Comparison of ENCODE assay signal across 10 cellular contexts in genomic region chr2:96772903-96773675, GRCh38. TPM values are rescaled to one million over a fixed set of nuclear protein-coding genes. Genes with fewer than 3 reads are reported as not detected.
DNase-seq lines count a peak whose midpoint lies in the region; ATAC-seq, FAIRE-seq and TF ChIP-seq lines count a peak whose summit lies in the region.
"Had no signal": no experiment of that assay in that cellular context is flagged by ENCODE, and none has a peak within 500 bp of the region (broad histone marks: within the 10 kb centered on the region; RNA-seq: fewer than 3 reads in every experiment).

No MANE protein-coding gene starts in this region.

- H3K79me2 ChIP-seq in DND-41 (ENCODE audit: insufficient read depth, low read length): peaks cover 22% of the 10 kb centered on the region

- peak overlapping the region in 1 of 2 experiments; percentile 45; a peak in 2 of 4 replicates for H3K4me3 ChIP-seq in DND-41 (ENCODE audit: low read depth in 1 of 2, low read length in 2 of 2)
- H3K4me3 ChIP-seq in naive thymus-derived CD4-positive, alpha-beta T cell (ENCODE audit: low read length): peak overlapping the region; percentile 11
- peak overlapping the region in 1 of 4 donors; percentile 45 for H3K4me3 ChIP-seq in upper lobe of left lung
- H3K4me3 ChIP-seq: gastrocnemius medialis had no signal

- H3K27me3 ChIP-seq in DND-41 (ENCODE audit: insufficient read depth, low read length, poor library complexity): no peaks in the 10 kb centered on the region
- H3K27me3 ChIP-seq in naive thymus-derived CD4-positive, alpha-beta T cell (ENCODE audit: control insufficient read depth in 2 of 2, insufficient read depth in 2 of 2, low read length in 2 of 2): no peaks in the 10 kb centered on the region
- no peaks in the 10 kb centered on the region for H3K27me3 ChIP-seq in upper lobe of left lung
- H3K27me3 ChIP-seq: gastrocnemius medialis had no signal

- peaks cover 27% of the 10 kb centered on the region for H3K4me1 ChIP-seq in DND-41 (ENCODE audit: insufficient read depth, low read length)
- peaks cover 11 to 12% of the 10 kb centered on the region in 2 donors for H3K4me1 ChIP-seq in naive thymus-derived CD4-positive, alpha-beta T cell (ENCODE audit: control insufficient read depth in 2 of 2, insufficient read depth in 2 of 2, low read length in 2 of 2)
- peaks cover 7 to 37% (median 16%) of the 10 kb centered on the region in 4 donors for H3K4me1 ChIP-seq in upper lobe of left lung

- H3K9ac ChIP-seq in DND-41 (ENCODE audit: low read depth, low read length): peak overlapping the region; percentile 44

- peak overlapping the region in 8 of 9 donors; percentile 22 to 93 (median 61) for H3K27ac Mint-ChIP-seq in naive thymus-derived CD4-positive, alpha-beta T cell
- H3K27ac Mint-ChIP-seq in glutamatergic neuron (ENCODE audit: unreplicated experiment): no peak overlapping the region

- TF ChIP-seq POLR2A in upper lobe of left lung (IDR thresholded peaks at IDR 0.05): no peak

- peak overlapping the region; percentile 8 to 94 (median 66) for H3K4me3 Mint-ChIP-seq in naive thymus-derived CD4-positive, alpha-beta T cell
- H3K4me3 Mint-ChIP-seq in glutamatergic neuron (ENCODE audit: unreplicated experiment): no peak overlapping the region

- no peaks in the 10 kb centered on the region for H3K9me3 Mint-ChIP-seq in naive thymus-derived CD4-positive, alpha-beta T cell
- peaks cover 3% of the 10 kb centered on the region for H3K9me3 Mint-ChIP-seq in glutamatergic neuron (ENCODE audit: unreplicated experiment)

- 81 to 94% methylated on average over 12 of the region's 12 CpGs for WGBS in upper lobe of left lung, 2 donors

- H3K36me3 Mint-ChIP-seq in naive thymus-derived CD4-positive, alpha-beta T cell: peaks cover 0 to 8% (median 3%) of the 10 kb centered on the region in 5 donors
- H3K36me3 Mint-ChIP-seq in glutamatergic neuron (ENCODE audit: unreplicated experiment): no peaks in the 10 kb centered on the region

- H4K20me1 ChIP-seq in DND-41 (ENCODE audit: insufficient read depth, low read length): no peaks in the 10 kb centered on the region

- no peak for TF ChIP-seq EP300 in upper lobe of left lung (IDR thresholded peaks at IDR 0.05)

- intact Hi-C loops in naive thymus-derived CD4-positive, alpha-beta T cell (cut with micrococcal nuclease): no loop called here

- no peak for TF ChIP-seq CTCF in DND-41 (IDR thresholded peaks at IDR 0.05; ENCODE audit: borderline replicate concordance, extremely low read depth, low read length, poor library complexity, severe bottlenecking)
- no peak for TF ChIP-seq CTCF in GM20000 (IDR thresholded peaks at IDR 0.05; ENCODE audit: extremely low read depth, missing control alignments)
- no peak for TF ChIP-seq CTCF in VCaP (conservative IDR thresholded peaks at IDR 0.05)
- no peak for TF ChIP-seq CTCF in glutamatergic neuron (IDR thresholded peaks at IDR 0.05; ENCODE audit: partially characterized antibody, unreplicated experiment)
- TF ChIP-seq CTCF in D721Med (IDR thresholded peaks at IDR 0.05; ENCODE audit: insufficient read depth, missing control alignments): no peak
- TF ChIP-seq CTCF in upper lobe of left lung (IDR thresholded peaks at IDR 0.05): no peak

- H3K4me2 ChIP-seq in DND-41 (ENCODE audit: insufficient read depth, low read length): peak overlapping the region; percentile 74

- ATAC-seq in DND-41 (ENCODE audit: insufficient read depth, low read depth) (no peak), upper lobe of left lung (ENCODE audit: low FRiP score in 2 of 2) (no peak)
- no peak for ATAC-seq in naive thymus-derived CD4-positive, alpha-beta T cell
- ATAC-seq: gastrocnemius medialis had no signal

- FAIRE-seq in D721Med (lab: Jason Lieb, UNC): no peak

- H3K4me1 Mint-ChIP-seq in naive thymus-derived CD4-positive, alpha-beta T cell: peaks cover 16 to 33% (median 26%) of the 10 kb centered on the region in 7 donors
- peaks cover 20% of the 10 kb centered on the region for H3K4me1 Mint-ChIP-seq in glutamatergic neuron (ENCODE audit: low read depth, unreplicated experiment)

- DNase-seq in DND-41 (no peak), GM20000 (ENCODE audit: low spot score) (peak; percentile 64), glutamatergic neuron (no peak), D721Med (ENCODE audit: insufficient read length, low spot score) (no peak), T-helper 9 cell (no peak), upper lobe of left lung (no peak)
- no peak for DNase-seq in naive thymus-derived CD4-positive, alpha-beta T cell
- DNase-seq: EL, gastrocnemius medialis had no signal

- H3K9me3 ChIP-seq in DND-41 (ENCODE audit: insufficient read depth, low read length, severe bottlenecking) (no peaks in the 10 kb centered on the region), upper lobe of left lung (no peaks in the 10 kb centered on the region)
- no peaks in the 10 kb centered on the region for H3K9me3 ChIP-seq in naive thymus-derived CD4-positive, alpha-beta T cell (ENCODE audit: control insufficient read depth in 2 of 3, low read length in 3 of 3)
- H3K9me3 ChIP-seq: gastrocnemius medialis had no signal

- H3K27ac ChIP-seq in DND-41 (ENCODE audit: low read length): peak overlapping the region; percentile 69
- peak overlapping the region; percentile 27; the same call in 1 of the 2 replicates for H3K27ac ChIP-seq in VCaP
- no peak overlapping the region for H3K27ac ChIP-seq in naive thymus-derived CD4-positive, alpha-beta T cell (ENCODE audit: low read depth, low read length)
- no peak overlapping the region for H3K27ac ChIP-seq in upper lobe of left lung
- H3K27ac ChIP-seq: gastrocnemius medialis had no signal

- CTCF ChIA-PET in naive thymus-derived CD4-positive, alpha-beta T cell (lab: Charles Lee): interaction anchor here (1.0 to 3.5 kb wide), 2 partner anchors 8 to 11 kb away, joined by 5 to 40 read pairs; partner anchors contain the start of gene CNNM4

- H2AFZ ChIP-seq in DND-41 (ENCODE audit: low read depth, low read length): no peak overlapping the region

- peaks cover 6% of the 10 kb centered on the region; the same call in 1 of the 2 replicates for H3K36me3 ChIP-seq in DND-41 (ENCODE audit: insufficient read depth, low read length)
- no peaks in the 10 kb centered on the region for H3K36me3 ChIP-seq in naive thymus-derived CD4-positive, alpha-beta T cell (ENCODE audit: control insufficient read depth in 2 of 3, insufficient read depth in 3 of 3, low read length in 3 of 3)
- H3K36me3 ChIP-seq in upper lobe of left lung: no peaks in the 10 kb centered on the region
- H3K36me3 ChIP-seq: gastrocnemius medialis had no signal

- POLR2A ChIA-PET in naive thymus-derived CD4-positive, alpha-beta T cell (lab: Charles Lee): interaction anchor here (1.2 to 3.2 kb wide), 8 partner anchors 8 to 235 kb away, joined by 3 to 19 read pairs (median 6); partner anchors contain the start of genes ARID5A, CNNM3 and CNNM4

- no peaks in the 10 kb centered on the region for H3K27me3 Mint-ChIP-seq in naive thymus-derived CD4-positive, alpha-beta T cell
- H3K27me3 Mint-ChIP-seq in glutamatergic neuron (ENCODE audit: unreplicated experiment): peaks cover 7% of the 10 kb centered on the region

RNA-seq across cellular contexts. Expression of gene CNNM4, which starts 12.4 kb away (rescaled TPM):
- total RNA-seq in naive thymus-derived CD4-positive, alpha-beta T cell: 1 to 10 TPM; 4.6 to 9.5 (median 5.5) TPM
- 1 to 10 TPM; 1.4 to 2.0 TPM for polyA plus RNA-seq in naive thymus-derived CD4-positive, alpha-beta T cell
- total RNA-seq in glutamatergic neuron (ENCODE audit: unreplicated experiment): 15.4 TPM
- 10 to 100 TPM; 12.8 to 26.9 (median 22.1) TPM for total RNA-seq in upper lobe of left lung

RNA-seq across cellular contexts. Expression of gene LMAN2L, which starts 33.2 kb away (rescaled TPM):
- total RNA-seq in naive thymus-derived CD4-positive, alpha-beta T cell: 10 to 100 TPM in 2 of 5 experiments, 1 to 10 TPM in 3; 5.0 to 10.9 (median 9.2) TPM
- polyA plus RNA-seq in naive thymus-derived CD4-positive, alpha-beta T cell: 10 to 100 TPM; 16.8 to 28.4 TPM
- 14.0 TPM for total RNA-seq in glutamatergic neuron (ENCODE audit: unreplicated experiment)
- 10 to 100 TPM; 11.5 to 18.9 (median 15.2) TPM for total RNA-seq in upper lobe of left lung

RNA-seq across cellular contexts. Expression of gene CNNM3, which starts 43.0 kb away (rescaled TPM):
- total RNA-seq in naive thymus-derived CD4-positive, alpha-beta T cell: 10 to 100 TPM; 32.1 to 51.5 (median 44.6) TPM
- 1 to 10 TPM; 4.0 to 5.8 TPM for polyA plus RNA-seq in naive thymus-derived CD4-positive, alpha-beta T cell
- total RNA-seq in glutamatergic neuron (ENCODE audit: unreplicated experiment): 22.3 TPM
- 10 to 100 TPM; 17.2 to 52.4 (median 26.5) TPM for total RNA-seq in upper lobe of left lung

Comparison
In these comparisons a context has a peak if more than half of its experiments do, and no peak if none do; other contexts are left out.
1. H3K27ac ChIP-seq: peak in DND-41 (single experiment) and VCaP (single experiment); none in naive thymus-derived CD4-positive, alpha-beta T cell (single experiment) and upper lobe of left lung (0 of 4).